Comparison of ENCODE assay signal across 1 cellular context in the genomic region with DNA sequence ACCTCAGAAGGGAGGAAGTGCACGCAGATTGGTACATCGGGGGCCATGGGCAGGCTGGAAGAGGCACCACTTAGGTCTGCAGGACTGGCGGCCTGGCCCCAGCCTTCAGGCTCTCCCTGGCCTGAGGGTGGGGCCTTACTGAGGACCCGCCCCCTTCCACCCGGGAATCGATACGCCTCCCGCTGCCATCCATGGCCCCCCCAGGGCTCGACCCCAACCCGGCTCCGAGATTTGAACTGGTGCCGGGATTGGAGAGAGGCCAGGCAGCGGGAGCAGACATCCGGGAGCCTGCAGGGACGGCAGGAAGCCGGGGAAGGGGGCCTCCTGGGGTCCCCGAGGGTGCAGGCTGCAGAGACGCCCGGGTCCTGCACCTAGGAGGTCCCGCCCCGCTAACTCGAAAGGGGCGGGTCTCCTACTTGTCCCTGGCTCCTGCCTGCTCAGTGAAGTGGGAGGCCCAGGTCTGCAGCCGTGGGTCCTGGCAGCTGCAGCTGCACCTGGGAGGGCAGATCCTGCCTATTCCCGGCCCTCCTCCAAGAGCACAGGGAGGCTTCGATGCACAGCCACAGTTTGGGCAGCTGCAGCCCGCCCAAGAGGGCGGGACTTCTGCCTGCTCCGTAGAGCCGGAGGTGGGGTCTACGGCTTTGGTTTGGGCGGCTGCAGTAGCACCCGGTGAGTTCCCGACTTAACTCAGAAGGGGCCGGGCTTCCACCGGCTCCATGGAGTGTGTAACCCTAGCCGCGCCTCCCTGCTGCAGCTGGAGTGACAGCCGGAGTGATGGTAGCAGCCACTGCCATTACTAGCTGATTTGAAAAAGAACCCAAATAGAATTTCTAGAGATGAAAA.
TF ChIP-seq lines count a peak whose summit lies in the region.

No MANE protein-coding gene starts in this region.

TF ChIP-seq in HepG2, 621 proteins besides CTCF, POLR2A, EP300 and RAD21 (continued from another document and continues in another):
- peak; percentile 25; the same call in 1 of the 2 replicates for TF ChIP-seq ZNF124 (CRISPR knock-in tag; IDR thresholded peaks at IDR 0.05)
- TF ChIP-seq RCOR2 (CRISPR knock-in tag; IDR thresholded peaks at IDR 0.05) = no peak; the same call in 1 of the 2 replicates
- TF ChIP-seq, protein P1, sequence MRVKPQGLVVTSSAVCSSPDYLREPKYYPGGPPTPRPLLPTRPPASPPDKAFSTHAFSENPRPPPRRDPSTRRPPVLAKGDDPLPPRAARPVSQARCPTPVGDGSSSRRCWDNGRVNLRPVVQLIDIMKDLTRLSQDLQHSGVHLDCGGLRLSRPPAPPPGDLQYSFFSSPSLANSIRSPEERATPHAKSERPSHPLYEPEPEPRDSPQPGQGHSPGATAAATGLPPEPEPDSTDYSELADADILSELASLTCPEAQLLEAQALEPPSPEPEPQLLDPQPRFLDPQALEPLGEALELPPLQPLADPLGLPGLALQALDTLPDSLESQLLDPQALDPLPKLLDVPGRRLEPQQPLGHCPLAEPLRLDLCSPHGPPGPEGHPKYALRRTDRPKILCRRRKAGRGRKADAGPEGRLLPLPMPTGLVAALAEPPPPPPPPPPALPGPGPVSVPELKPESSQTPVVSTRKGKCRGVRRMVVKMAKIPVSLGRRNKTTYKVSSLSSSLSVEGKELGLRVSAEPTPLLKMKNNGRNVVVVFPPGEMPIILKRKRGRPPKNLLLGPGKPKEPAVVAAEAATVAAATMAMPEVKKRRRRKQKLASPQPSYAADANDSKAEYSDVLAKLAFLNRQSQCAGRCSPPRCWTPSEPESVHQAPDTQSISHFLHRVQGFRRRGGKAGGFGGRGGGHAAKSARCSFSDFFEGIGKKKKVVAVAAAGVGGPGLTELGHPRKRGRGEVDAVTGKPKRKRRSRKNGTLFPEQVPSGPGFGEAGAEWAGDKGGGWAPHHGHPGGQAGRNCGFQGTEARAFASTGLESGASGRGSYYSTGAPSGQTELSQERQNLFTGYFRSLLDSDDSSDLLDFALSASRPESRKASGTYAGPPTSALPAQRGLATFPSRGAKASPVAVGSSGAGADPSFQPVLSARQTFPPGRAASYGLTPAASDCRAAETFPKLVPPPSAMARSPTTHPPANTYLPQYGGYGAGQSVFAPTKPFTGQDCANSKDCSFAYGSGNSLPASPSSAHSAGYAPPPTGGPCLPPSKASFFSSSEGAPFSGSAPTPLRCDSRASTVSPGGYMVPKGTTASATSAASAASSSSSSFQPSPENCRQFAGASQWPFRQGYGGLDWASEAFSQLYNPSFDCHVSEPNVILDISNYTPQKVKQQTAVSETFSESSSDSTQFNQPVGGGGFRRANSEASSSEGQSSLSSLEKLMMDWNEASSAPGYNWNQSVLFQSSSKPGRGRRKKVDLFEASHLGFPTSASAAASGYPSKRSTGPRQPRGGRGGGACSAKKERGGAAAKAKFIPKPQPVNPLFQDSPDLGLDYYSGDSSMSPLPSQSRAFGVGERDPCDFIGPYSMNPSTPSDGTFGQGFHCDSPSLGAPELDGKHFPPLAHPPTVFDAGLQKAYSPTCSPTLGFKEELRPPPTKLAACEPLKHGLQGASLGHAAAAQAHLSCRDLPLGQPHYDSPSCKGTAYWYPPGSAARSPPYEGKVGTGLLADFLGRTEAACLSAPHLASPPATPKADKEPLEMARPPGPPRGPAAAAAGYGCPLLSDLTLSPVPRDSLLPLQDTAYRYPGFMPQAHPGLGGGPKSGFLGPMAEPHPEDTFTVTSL (CRISPR knock-in tag; IDR thresholded peaks at IDR 0.05; ENCODE audit: borderline replicate concordance) = 0 out of 2 replicates have a peak, but pooled peaks have one; percentile 57
- TF ChIP-seq ZNF317 (CRISPR knock-in tag; IDR thresholded peaks at IDR 0.05) = peak; percentile 73; the same call in 1 of the 2 replicates
- peak; percentile 47; the same call in 1 of the 2 replicates for TF ChIP-seq DR1 (CRISPR knock-in tag; IDR thresholded peaks at IDR 0.05)
- TF ChIP-seq NRL (CRISPR knock-in tag; IDR thresholded peaks at IDR 0.05; ENCODE audit: borderline replicate concordance) = peak; percentile 76; the same call in 1 of the 2 replicates
- TF ChIP-seq SMAD3 (CRISPR knock-in tag; IDR thresholded peaks at IDR 0.05) = 0 out of 2 replicates have a peak, but pooled peaks have one; percentile 57
- TF ChIP-seq ZNF510 (CRISPR knock-in tag; IDR thresholded peaks at IDR 0.05; ENCODE audit: low read depth) = peak; percentile 82
- peak; percentile 60; the same call in 1 of the 2 replicates for TF ChIP-seq ZNF33A (CRISPR knock-in tag; IDR thresholded peaks at IDR 0.05; ENCODE audit: borderline replicate concordance)
- TF ChIP-seq ZNF839 (CRISPR knock-in tag; IDR thresholded peaks at IDR 0.05; ENCODE audit: borderline replicate concordance) = peak; percentile 75; the same call in 1 of the 2 replicates
- TF ChIP-seq, protein P2, sequence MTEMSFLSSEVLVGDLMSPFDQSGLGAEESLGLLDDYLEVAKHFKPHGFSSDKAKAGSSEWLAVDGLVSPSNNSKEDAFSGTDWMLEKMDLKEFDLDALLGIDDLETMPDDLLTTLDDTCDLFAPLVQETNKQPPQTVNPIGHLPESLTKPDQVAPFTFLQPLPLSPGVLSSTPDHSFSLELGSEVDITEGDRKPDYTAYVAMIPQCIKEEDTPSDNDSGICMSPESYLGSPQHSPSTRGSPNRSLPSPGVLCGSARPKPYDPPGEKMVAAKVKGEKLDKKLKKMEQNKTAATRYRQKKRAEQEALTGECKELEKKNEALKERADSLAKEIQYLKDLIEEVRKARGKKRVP (CRISPR knock-in tag; IDR thresholded peaks at IDR 0.05) = no peak
- peak; percentile 74 for TF ChIP-seq YEATS4 (CRISPR knock-in tag; IDR thresholded peaks at IDR 0.05; ENCODE audit: borderline replicate concordance)
- TF ChIP-seq, protein P3, sequence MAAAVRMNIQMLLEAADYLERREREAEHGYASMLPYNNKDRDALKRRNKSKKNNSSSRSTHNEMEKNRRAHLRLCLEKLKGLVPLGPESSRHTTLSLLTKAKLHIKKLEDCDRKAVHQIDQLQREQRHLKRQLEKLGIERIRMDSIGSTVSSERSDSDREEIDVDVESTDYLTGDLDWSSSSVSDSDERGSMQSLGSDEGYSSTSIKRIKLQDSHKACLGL (CRISPR knock-in tag; IDR thresholded peaks at IDR 0.05) = peak; percentile 58
- no peak for TF ChIP-seq ZNF24 (IDR thresholded peaks at IDR 0.05)
- peak; percentile 63 for TF ChIP-seq GATAD2A (CRISPR knock-in tag; IDR thresholded peaks at IDR 0.05)
- TF ChIP-seq SP140L (CRISPR knock-in tag; IDR thresholded peaks at IDR 0.05; ENCODE audit: borderline replicate concordance) = no peak; the same call in 1 of the 2 replicates
- 0 out of 2 replicates have a peak, but pooled peaks have one; percentile 15 for TF ChIP-seq ZNF792 (CRISPR knock-in tag; IDR thresholded peaks at IDR 0.05)
- no peak for TF ChIP-seq NR2F6 (IDR thresholded peaks at IDR 0.05)
- peak; percentile 21; the same call in 1 of the 2 replicates for TF ChIP-seq NR2F6 (CRISPR knock-in tag; IDR thresholded peaks at IDR 0.05)
- TF ChIP-seq, protein P4, sequence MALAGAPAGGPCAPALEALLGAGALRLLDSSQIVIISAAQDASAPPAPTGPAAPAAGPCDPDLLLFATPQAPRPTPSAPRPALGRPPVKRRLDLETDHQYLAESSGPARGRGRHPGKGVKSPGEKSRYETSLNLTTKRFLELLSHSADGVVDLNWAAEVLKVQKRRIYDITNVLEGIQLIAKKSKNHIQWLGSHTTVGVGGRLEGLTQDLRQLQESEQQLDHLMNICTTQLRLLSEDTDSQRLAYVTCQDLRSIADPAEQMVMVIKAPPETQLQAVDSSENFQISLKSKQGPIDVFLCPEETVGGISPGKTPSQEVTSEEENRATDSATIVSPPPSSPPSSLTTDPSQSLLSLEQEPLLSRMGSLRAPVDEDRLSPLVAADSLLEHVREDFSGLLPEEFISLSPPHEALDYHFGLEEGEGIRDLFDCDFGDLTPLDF (CRISPR knock-in tag; IDR thresholded peaks at IDR 0.05) = peak; percentile 73
- TF ChIP-seq, protein P5, sequence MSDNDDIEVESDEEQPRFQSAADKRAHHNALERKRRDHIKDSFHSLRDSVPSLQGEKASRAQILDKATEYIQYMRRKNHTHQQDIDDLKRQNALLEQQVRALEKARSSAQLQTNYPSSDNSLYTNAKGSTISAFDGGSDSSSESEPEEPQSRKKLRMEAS (IDR thresholded peaks at IDR 0.05) = 0 out of 2 replicates have a peak, but pooled peaks have one; percentile 16
- TF ChIP-seq ZNF235 (CRISPR knock-in tag; IDR thresholded peaks at IDR 0.05; ENCODE audit: borderline replicate concordance) = peak; percentile 45; the same call in 1 of the 2 replicates
- TF ChIP-seq XRCC5 (optimal IDR thresholded peaks at IDR 0.05; ENCODE audit: low read length) = peak; percentile 72
- TF ChIP-seq ZNF232 (CRISPR knock-in tag; IDR thresholded peaks at IDR 0.05; ENCODE audit: borderline replicate concordance) = no peak; the same call in 1 of the 2 replicates
- TF ChIP-seq HOXA7 (CRISPR knock-in tag; IDR thresholded peaks at IDR 0.05) = no peak
- TF ChIP-seq, protein P6, sequence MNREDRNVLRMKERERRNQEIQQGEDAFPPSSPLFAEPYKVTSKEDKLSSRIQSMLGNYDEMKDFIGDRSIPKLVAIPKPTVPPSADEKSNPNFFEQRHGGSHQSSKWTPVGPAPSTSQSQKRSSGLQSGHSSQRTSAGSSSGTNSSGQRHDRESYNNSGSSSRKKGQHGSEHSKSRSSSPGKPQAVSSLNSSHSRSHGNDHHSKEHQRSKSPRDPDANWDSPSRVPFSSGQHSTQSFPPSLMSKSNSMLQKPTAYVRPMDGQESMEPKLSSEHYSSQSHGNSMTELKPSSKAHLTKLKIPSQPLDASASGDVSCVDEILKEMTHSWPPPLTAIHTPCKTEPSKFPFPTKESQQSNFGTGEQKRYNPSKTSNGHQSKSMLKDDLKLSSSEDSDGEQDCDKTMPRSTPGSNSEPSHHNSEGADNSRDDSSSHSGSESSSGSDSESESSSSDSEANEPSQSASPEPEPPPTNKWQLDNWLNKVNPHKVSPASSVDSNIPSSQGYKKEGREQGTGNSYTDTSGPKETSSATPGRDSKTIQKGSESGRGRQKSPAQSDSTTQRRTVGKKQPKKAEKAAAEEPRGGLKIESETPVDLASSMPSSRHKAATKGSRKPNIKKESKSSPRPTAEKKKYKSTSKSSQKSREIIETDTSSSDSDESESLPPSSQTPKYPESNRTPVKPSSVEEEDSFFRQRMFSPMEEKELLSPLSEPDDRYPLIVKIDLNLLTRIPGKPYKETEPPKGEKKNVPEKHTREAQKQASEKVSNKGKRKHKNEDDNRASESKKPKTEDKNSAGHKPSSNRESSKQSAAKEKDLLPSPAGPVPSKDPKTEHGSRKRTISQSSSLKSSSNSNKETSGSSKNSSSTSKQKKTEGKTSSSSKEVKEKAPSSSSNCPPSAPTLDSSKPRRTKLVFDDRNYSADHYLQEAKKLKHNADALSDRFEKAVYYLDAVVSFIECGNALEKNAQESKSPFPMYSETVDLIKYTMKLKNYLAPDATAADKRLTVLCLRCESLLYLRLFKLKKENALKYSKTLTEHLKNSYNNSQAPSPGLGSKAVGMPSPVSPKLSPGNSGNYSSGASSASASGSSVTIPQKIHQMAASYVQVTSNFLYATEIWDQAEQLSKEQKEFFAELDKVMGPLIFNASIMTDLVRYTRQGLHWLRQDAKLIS (CRISPR knock-in tag; IDR thresholded peaks at IDR 0.05) = no peak
- no peak for TF ChIP-seq ESRRA (CRISPR knock-in tag; IDR thresholded peaks at IDR 0.05; ENCODE audit: low read depth)
- TF ChIP-seq, protein P7, sequence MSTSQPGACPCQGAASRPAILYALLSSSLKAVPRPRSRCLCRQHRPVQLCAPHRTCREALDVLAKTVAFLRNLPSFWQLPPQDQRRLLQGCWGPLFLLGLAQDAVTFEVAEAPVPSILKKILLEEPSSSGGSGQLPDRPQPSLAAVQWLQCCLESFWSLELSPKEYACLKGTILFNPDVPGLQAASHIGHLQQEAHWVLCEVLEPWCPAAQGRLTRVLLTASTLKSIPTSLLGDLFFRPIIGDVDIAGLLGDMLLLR (CRISPR knock-in tag; IDR thresholded peaks at IDR 0.05) = no peak
- 0 out of 2 replicates have a peak, but pooled peaks have one; percentile 11 for TF ChIP-seq NFYC (CRISPR knock-in tag; IDR thresholded peaks at IDR 0.05)
- TF ChIP-seq ZNF572 (CRISPR knock-in tag; IDR thresholded peaks at IDR 0.05) = 0 out of 2 replicates have a peak, but pooled peaks have one; percentile 16
- TF ChIP-seq RFX5 (IDR thresholded peaks at IDR 0.05; ENCODE audit: low read depth, low read length) = peak; percentile 22; the same call in 1 of the 2 replicates
- TF ChIP-seq, protein P8, sequence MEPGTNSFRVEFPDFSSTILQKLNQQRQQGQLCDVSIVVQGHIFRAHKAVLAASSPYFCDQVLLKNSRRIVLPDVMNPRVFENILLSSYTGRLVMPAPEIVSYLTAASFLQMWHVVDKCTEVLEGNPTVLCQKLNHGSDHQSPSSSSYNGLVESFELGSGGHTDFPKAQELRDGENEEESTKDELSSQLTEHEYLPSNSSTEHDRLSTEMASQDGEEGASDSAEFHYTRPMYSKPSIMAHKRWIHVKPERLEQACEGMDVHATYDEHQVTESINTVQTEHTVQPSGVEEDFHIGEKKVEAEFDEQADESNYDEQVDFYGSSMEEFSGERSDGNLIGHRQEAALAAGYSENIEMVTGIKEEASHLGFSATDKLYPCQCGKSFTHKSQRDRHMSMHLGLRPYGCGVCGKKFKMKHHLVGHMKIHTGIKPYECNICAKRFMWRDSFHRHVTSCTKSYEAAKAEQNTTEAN (CRISPR knock-in tag; conservative IDR thresholded peaks at IDR 0.05) = no peak
- peak; percentile 25; the same call in 1 of the 2 replicates for TF ChIP-seq ZNF33B (CRISPR knock-in tag; IDR thresholded peaks at IDR 0.05)
- TF ChIP-seq HNRNPL (IDR thresholded peaks at IDR 0.05; ENCODE audit: low read depth, low read length) = 0 out of 2 replicates have a peak, but pooled peaks have one; percentile 40
- TF ChIP-seq ZNF501 (CRISPR knock-in tag; IDR thresholded peaks at IDR 0.05) = peak; percentile 81
- TF ChIP-seq ISL2 (CRISPR knock-in tag; IDR thresholded peaks at IDR 0.05) = peak; percentile 37; the same call in 1 of the 2 replicates
- no peak for TF ChIP-seq POLR2AphosphoS2 (IDR thresholded peaks at IDR 0.05; ENCODE audit: low read depth, low read length)
- no peak for TF ChIP-seq NFE2L2 (IDR thresholded peaks at IDR 0.05; ENCODE audit: low read length)
- TF ChIP-seq ZFAT (CRISPR knock-in tag; conservative IDR thresholded peaks at IDR 0.05) = no peak
- TF ChIP-seq MYC (CRISPR knock-in tag; IDR thresholded peaks at IDR 0.05; ENCODE audit: borderline replicate concordance) = peak; percentile 46; the same call in 1 of the 2 replicates
- TF ChIP-seq, protein P9, sequence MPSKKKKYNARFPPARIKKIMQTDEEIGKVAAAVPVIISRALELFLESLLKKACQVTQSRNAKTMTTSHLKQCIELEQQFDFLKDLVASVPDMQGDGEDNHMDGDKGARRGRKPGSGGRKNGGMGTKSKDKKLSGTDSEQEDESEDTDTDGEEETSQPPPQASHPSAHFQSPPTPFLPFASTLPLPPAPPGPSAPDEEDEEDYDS (CRISPR knock-in tag; IDR thresholded peaks at IDR 0.05) = peak; percentile 63
- TF ChIP-seq ZFY (CRISPR knock-in tag; IDR thresholded peaks at IDR 0.05) = peak; percentile 59; the same call in 1 of the 2 replicates
